ENCODE assay signal across 28 cellular contexts in genomic region chr7:90657481-90657880, GRCh38.
"Had no signal": no experiment of that assay in that cellular context is flagged by ENCODE, and none has a peak within 500 bp of the region (broad histone marks: within the 10 kb centered on the region; RNA-seq: fewer than 3 reads in every experiment).

No MANE protein-coding gene starts in this region.

- DNase-seq: hypothalamus; immature natural killer cell; kidney; left colon; left lung; lower lobe of right lung; mammary epithelial cell; mesenchymal stem cell; naive thymus-derived CD8-positive, alpha-beta T cell; nucleus accumbens; pancreas; posterior cingulate gyrus; retina; right cardiac atrium; stimulated activated CD4-positive, alpha-beta T cell treated with anti-CD3 and anti-CD28 coated beads, Interleukin-12 subunit alpha, Interleukin-12 subunit beta, amount 100 ng/mL, for 4 hours; stimulated activated CD4-positive, alpha-beta T cell treated with anti-CD3 and anti-CD28 coated beads, Interleukin-15, amount 100 ng/mL, for 24 hours; stimulated activated CD4-positive, alpha-beta T cell treated with anti-CD3 and anti-CD28 coated beads, Interleukin-2, amount 100 ng/mL, for 24 hours; stimulated activated CD4-positive, alpha-beta T cell treated with anti-CD3 and anti-CD28 coated beads, Interleukin-4, amount 100 ng/mL, for 1 hour; stimulated activated naive B cell treated with anti-CD40 and anti-IgM and Interleukin-4, amounts not matched to agents 10 μg/mL and 1 μg/mL and 100 μg/mL, for 72 hours; stimulated activated naive CD8-positive, alpha-beta T cell treated with anti-CD3 and anti-CD28 coated beads, Interleukin-15, Interleukin-2, amounts not matched to agents 100 U/mL and 50 U/mL, for 24 hours; stomach; testis; thyroid gland; transverse colon; upper lobe of left lung had no signal

- H3K4me3 ChIP-seq: left lung, lower lobe of right lung, pancreas, prostate gland, skin epidermis, stomach, testis, thyroid gland, transverse colon, upper lobe of left lung had no signal

- ATAC-seq: left colon; left lung; lower lobe of right lung; naive thymus-derived CD8-positive, alpha-beta T cell; pancreas; right cardiac atrium; sciatic nerve; stimulated activated naive B cell treated with anti-CD40 and anti-IgM and Interleukin-4, amounts not matched to agents 10 μg/mL and 1 μg/mL and 100 μg/mL, for 72 hours; stimulated activated naive CD8-positive, alpha-beta T cell treated with anti-CD3 and anti-CD28 coated beads, Interleukin-15, Interleukin-2, amounts not matched to agents 100 U/mL and 50 U/mL, for 24 hours had no signal
